22 cellular contexts compared by ENCODE assay signal in the genomic region with DNA sequence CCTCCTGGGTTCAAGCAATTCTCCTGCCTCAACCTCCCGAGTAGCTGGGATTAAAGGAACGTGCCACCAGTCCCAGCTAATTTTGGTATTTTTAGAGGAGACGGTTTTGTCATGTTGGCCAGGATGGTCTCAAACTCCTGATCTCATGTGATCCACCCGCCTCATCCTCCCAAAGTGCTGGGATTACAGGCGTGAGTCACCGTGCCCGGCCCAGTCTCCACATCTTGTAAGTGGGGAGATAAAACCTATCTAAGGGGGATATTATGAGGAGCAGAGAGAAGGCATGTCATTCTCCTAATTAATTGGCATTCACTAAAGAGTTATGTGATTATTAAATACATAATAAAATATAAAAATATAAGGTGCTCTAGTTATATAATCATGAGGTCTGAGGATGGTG.
DNase-seq lines count a peak whose midpoint lies in the region; ATAC-seq, FAIRE-seq and TF ChIP-seq lines count a peak whose summit lies in the region.
"Had no signal": no experiment of that assay in that cellular context is flagged by ENCODE, and none has a peak within 500 bp of the region (broad histone marks: within the 10 kb centered on the region; RNA-seq: fewer than 3 reads in every experiment).

No MANE protein-coding gene starts in this region.

- H4K20me1 ChIP-seq in Karpas-422 (ENCODE audit: insufficient read depth, low read depth, low read length) (no peaks in the 10 kb centered on the region), K562 (replicated peaks; ENCODE audit: control insufficient read depth, insufficient read depth, low read length) (no peaks in the 10 kb centered on the region)
- H4K20me1 ChIP-seq: BLaER1 treated with 17β-estradiol and CSF1 and Interleukin-3, amounts not matched to agents 10 nM and 100 nM had no signal

- H3K4me3 ChIP-seq in Karpas-422 (ENCODE audit: low read length) = no peak overlapping the region
- H3K4me3 ChIP-seq in K562 = no peak overlapping the region
- no peak overlapping the region for H3K4me3 ChIP-seq in subcutaneous abdominal adipose tissue (ENCODE audit: low read depth in 1 of 5, low read length in 5 of 5)
- H3K4me3 ChIP-seq: A549; BLaER1 treated with 17β-estradiol and CSF1 and Interleukin-3, amounts not matched to agents 10 nM and 100 nM had no signal

- no peak for FAIRE-seq in K562 (lab: Jason Lieb, UNC)
- FAIRE-seq: A549, D721Med, G401.6, GM12891, GM19239 had no signal

- intact Hi-C loops in K562 (cut with micrococcal nuclease) = no loop called here
- intact Hi-C loops in MCF 10A (cut with micrococcal nuclease) = no loop called here

- WGBS in K562 (ENCODE audit: insufficient coverage, low coverage, missing lambda C conversion rate) = 34% methylated on average over 6 of the region's 7 CpGs

- TF ChIP-seq CTCF in K562 (IDR thresholded peaks at IDR 0.05 in 2 of 3, conservative IDR thresholded peaks at IDR 0.05 in 1 of 3; ENCODE audit: insufficient read depth in 2 of 3, low read depth in 1 of 3, low read length in 3 of 3) (no peak), MCF 10A (IDR thresholded peaks at IDR 0.05; ENCODE audit: unreplicated experiment) (no peak)

- CTCF ChIA-PET in K562 (lab: Yijun Ruan, JAX; ENCODE audit: low intra/inter-chr PET ratio) (no interaction called here), MCF 10A (lab: Yijun Ruan, JAX) (interaction anchor here (0.9 kb wide), 1 partner anchor 61 kb away, joined by 3 read pairs; no protein-coding TSS in a partner anchor)

- H3K27ac ChIP-seq in Karpas-422 (ENCODE audit: low read length) (peak overlapping the region; percentile 97), K562 (ENCODE audit: extremely low read depth, low read depth, low read length) (no peak overlapping the region), subcutaneous abdominal adipose tissue (ENCODE audit: low read depth, low read length) (peak overlapping the region; percentile 42)
- H3K27ac ChIP-seq: 22Rv1; BLaER1 treated with 17β-estradiol and CSF1 and Interleukin-3, amounts not matched to agents 10 nM and 100 nM; C4-2B had no signal

- H3K9me3 Mint-ChIP-seq in MCF 10A (ENCODE audit: unreplicated experiment) = peaks cover 7% of the 10 kb centered on the region
- H3K9me3 Mint-ChIP-seq: CD4-positive, alpha-beta T cell; CD8-positive, alpha-beta T cell had no signal

- no peaks in the 10 kb centered on the region for H3K27me3 Mint-ChIP-seq in MCF 10A (ENCODE audit: insufficient read depth, unreplicated experiment)
- H3K27me3 Mint-ChIP-seq: B cell; CD4-positive, alpha-beta T cell had no signal

- H3K9me3 ChIP-seq in Karpas-422 (ENCODE audit: low read length) = no peaks in the 10 kb centered on the region
- H3K9me3 ChIP-seq in K562 (replicated peaks; ENCODE audit: control insufficient read depth, insufficient read depth, low read depth, low read length) = no peaks in the 10 kb centered on the region
- H3K9me3 ChIP-seq in subcutaneous abdominal adipose tissue (ENCODE audit: control insufficient read depth in 5 of 5, low read length in 5 of 5) = no peaks in the 10 kb centered on the region
- H3K9me3 ChIP-seq: A549; BLaER1 treated with 17β-estradiol and CSF1 and Interleukin-3, amounts not matched to agents 10 nM and 100 nM; Caco-2 had no signal

- H2AFZ ChIP-seq in Karpas-422 (ENCODE audit: low read length) (no peak overlapping the region), K562 (ENCODE audit: low read depth, low read length) (no peak overlapping the region)

- peak overlapping the region; percentile 39 for H3K4me2 ChIP-seq in Karpas-422 (ENCODE audit: low read depth, low read length, poor library complexity, severe bottlenecking)
- H3K4me2 ChIP-seq in K562 (ENCODE audit: insufficient read depth, low read length) = no peak overlapping the region
- H3K4me2 ChIP-seq: A549; BLaER1 treated with 17β-estradiol and CSF1 and Interleukin-3, amounts not matched to agents 10 nM and 100 nM had no signal

- H3K36me3 ChIP-seq in Karpas-422 (ENCODE audit: insufficient read depth, low read length) = 0 out of 2 replicates have a peak, but pooled peaks cover 7% of the 10 kb centered on the region
- H3K36me3 ChIP-seq in K562 (ENCODE audit: control insufficient read depth, insufficient read depth, low read length) = no peaks in the 10 kb centered on the region
- no peaks in the 10 kb centered on the region for H3K36me3 ChIP-seq in subcutaneous abdominal adipose tissue (ENCODE audit: control insufficient read depth in 5 of 5, insufficient read depth in 5 of 5, low read length in 5 of 5)
- H3K36me3 ChIP-seq: BLaER1 treated with 17β-estradiol and CSF1 and Interleukin-3, amounts not matched to agents 10 nM and 100 nM had no signal

- ATAC-seq in K562 = no peak
- ATAC-seq: A549; CD8-positive, alpha-beta T cell had no signal

- in situ Hi-C loops in K562 (cut with MboI) = no loop called here

- H3K4me1 ChIP-seq in Karpas-422 (ENCODE audit: low read length) (peaks cover 99% of the 10 kb centered on the region), K562 (replicated peaks in 1 of 2; ENCODE audit: control insufficient read depth in 2 of 2, insufficient read depth in 2 of 2, low read length in 2 of 2) (peaks cover 7 to 13% of the 10 kb centered on the region in 2 experiments; a peak in 4 of 5 replicates), subcutaneous abdominal adipose tissue (ENCODE audit: control insufficient read depth in 5 of 5, insufficient read depth in 5 of 5, low read length in 5 of 5) (peaks cover 6 to 88% (median 54%) of the 10 kb centered on the region in 5 donors)
- H3K4me1 ChIP-seq: Caco-2 had no signal

- no peak overlapping the region for H3K27ac Mint-ChIP-seq in MCF 10A (ENCODE audit: low read depth, unreplicated experiment)
- H3K27ac Mint-ChIP-seq: B cell; CD4-positive, alpha-beta T cell; CD8-positive, alpha-beta T cell had no signal

- DNase-seq in Karpas-422 = no peak
- no peak for DNase-seq in K562 (ENCODE audit: extremely low read depth in 1 of 4, low spot score in 3 of 4)
- no peak for DNase-seq in stimulated activated CD4-positive, alpha-beta T cell treated with anti-CD3 and anti-CD28 coated beads, Interleukin-1b, Interleukin-23, amount 100 ng/mL, for 48 hours
- DNase-seq in MCF 10A (ENCODE audit: unreplicated experiment) = no peak
- no peak for DNase-seq in NCI-H345 (lab: John Stamatoyannopoulos, UW)
- DNase-seq: AML-193; Caco-2; Calu3; CD4-positive, alpha-beta T cell; CD8-positive, alpha-beta T cell; DMS79 treated with DMSO at 0.1 percent for 48 hours; GF-D8 had no signal

- H3K79me2 ChIP-seq in Karpas-422 (ENCODE audit: low read length) (peaks cover 19% of the 10 kb centered on the region; the same call in 1 of the 2 replicates), K562 (ENCODE audit: control insufficient read depth, insufficient read depth, low read length) (no peaks in the 10 kb centered on the region)

- no peak overlapping the region for H3K4me3 Mint-ChIP-seq in MCF 10A (ENCODE audit: unreplicated experiment)
- H3K4me3 Mint-ChIP-seq: B cell; CD4-positive, alpha-beta T cell; CD8-positive, alpha-beta T cell had no signal

- H3K9me2 ChIP-seq in Karpas-422 (replicated peaks; ENCODE audit: insufficient read depth, low read length) = no peaks in the 10 kb centered on the region

- no peak for TF ChIP-seq EP300 in K562 (IDR thresholded peaks at IDR 0.05; ENCODE audit: low read length)

- no peaks in the 10 kb centered on the region for H3K36me3 Mint-ChIP-seq in MCF 10A (ENCODE audit: insufficient read depth, unreplicated experiment)
- H3K36me3 Mint-ChIP-seq: CD8-positive, alpha-beta T cell had no signal

- BruUV-seq in K562 (replicated peaks; lab: Mats Ljungman, UMichigan) = no TSS peak
- BruUV-seq in MCF 10A (replicated peaks; lab: Mats Ljungman, UMichigan) = no TSS peak

- peaks cover 43% of the 10 kb centered on the region for H3K4me1 Mint-ChIP-seq in MCF 10A (ENCODE audit: insufficient read depth, unreplicated experiment)

- H3K9ac ChIP-seq in Karpas-422 (ENCODE audit: low read length) (no peak overlapping the region), K562 (ENCODE audit: insufficient read depth in 1 of 2, low read depth in 2 of 2, low read length in 2 of 2) (no peak overlapping the region), subcutaneous abdominal adipose tissue (ENCODE audit: low read length in 5 of 5) (no peak overlapping the region)
- H3K9ac ChIP-seq: BLaER1 treated with 17β-estradiol and CSF1 and Interleukin-3, amounts not matched to agents 10 nM and 100 nM had no signal

- no peaks in the 10 kb centered on the region for H3K9me1 ChIP-seq in K562 (ENCODE audit: control insufficient read depth, insufficient read depth, low read length)

- H3K27me3 ChIP-seq in Karpas-422 (ENCODE audit: low read length) (no peaks in the 10 kb centered on the region), K562 (ENCODE audit: control insufficient read depth in 2 of 2, insufficient read depth in 2 of 2, low read length in 2 of 2) (no peaks in the 10 kb centered on the region), subcutaneous abdominal adipose tissue (ENCODE audit: control insufficient read depth in 5 of 5, insufficient read depth in 4 of 5, low read length in 5 of 5) (no peaks in the 10 kb centered on the region)
- H3K27me3 ChIP-seq: BLaER1 treated with 17β-estradiol and CSF1 and Interleukin-3, amounts not matched to agents 10 nM and 100 nM had no signal

- TF ChIP-seq POLR2A in K562 (conservative IDR thresholded peaks at IDR 0.05) = no peak

- POLR2A ChIA-PET in K562 (lab: Yijun Ruan, JAX) = interaction anchor here (1.0 kb wide), 1 partner anchor 8 kb away, joined by 3 read pairs; no protein-coding TSS in a partner anchor
- POLR2A ChIA-PET in MCF 10A (lab: Yijun Ruan, JAX) = no interaction called here

- no peak for TF ChIP-seq RAD21 in K562 (CRISPR knock-in tag; conservative IDR thresholded peaks at IDR 0.05 in 1 of 2, IDR thresholded peaks at IDR 0.05 in 1 of 2)

TF ChIP-seq in K562, 482 proteins besides CTCF, POLR2A, EP300 and RAD21:
- TF ChIP-seq JUND (IDR thresholded peaks at IDR 0.05; ENCODE audit: borderline replicate concordance, low read depth, low read length) = peak; percentile 38; the same call in 1 of the 2 replicates
- TF ChIP-seq JUND (tag; IDR thresholded peaks at IDR 0.05; ENCODE audit: borderline replicate concordance, low read depth, low read length) = no peak
- TF ChIP-seq, protein P1, sequence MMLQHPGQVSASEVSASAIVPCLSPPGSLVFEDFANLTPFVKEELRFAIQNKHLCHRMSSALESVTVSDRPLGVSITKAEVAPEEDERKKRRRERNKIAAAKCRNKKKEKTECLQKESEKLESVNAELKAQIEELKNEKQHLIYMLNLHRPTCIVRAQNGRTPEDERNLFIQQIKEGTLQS (IDR thresholded peaks at IDR 0.05) = peak; percentile 59
- TF ChIP-seq, protein P1 (CRISPR knock-in tag; conservative IDR thresholded peaks at IDR 0.05) = no peak
- TF ChIP-seq FOSL1 (tag; conservative IDR thresholded peaks at IDR 0.05) = peak; percentile 46
- TF ChIP-seq ZNF699 (CRISPR knock-in tag; IDR thresholded peaks at IDR 0.05; ENCODE audit: insufficient replicate concordance) = no peak
- TF ChIP-seq JUN (IDR thresholded peaks at IDR 0.05; ENCODE audit: borderline replicate concordance, low read depth, low read length) = 0 out of 2 replicates have a peak, but pooled peaks have one; percentile 21
- no peak for TF ChIP-seq JUN (CRISPR knock-in tag; IDR thresholded peaks at IDR 0.05; ENCODE audit: borderline replicate concordance)
